In genomic region chr3:195907730-195908438, GRCh38 we compare ENCODE assay signal across 8 cellular contexts. TPM values are rescaled to one million over a fixed set of nuclear protein-coding genes. Genes with fewer than 3 reads are reported as not detected.
DNase-seq lines count a peak whose midpoint lies in the region; ATAC-seq and TF ChIP-seq lines count a peak whose summit lies in the region.

No MANE protein-coding gene starts in this region.

- ATAC-seq in GM21576 (IDR thresholded peaks at IDR 0.05; ENCODE audit: unreplicated experiment), result peak; percentile 26
- peak; percentile 7 for ATAC-seq in WTC11
- peak; percentile 2 for ATAC-seq in lung (ENCODE audit: insufficient read depth, low FRiP score)
- no peak for ATAC-seq in HG03280 (IDR thresholded peaks at IDR 0.05; ENCODE audit: unreplicated experiment)

- peak overlapping the region; percentile 30 to 89 for H3K27ac ChIP-seq in lung (ENCODE audit: low read depth in 1 of 2, low read length in 1 of 2)

- H3K4me3 Mint-ChIP-seq in Calu3 (ENCODE audit: low read depth, unreplicated experiment) (peak overlapping the region; percentile 82), WTC11 (peak overlapping the region; percentile 81)

- TF ChIP-seq CTCF in Calu3 (IDR thresholded peaks at IDR 0.05; ENCODE audit: unreplicated experiment), result no peak
- TF ChIP-seq CTCF in NB4 (IDR thresholded peaks at IDR 0.05; ENCODE audit: low read depth, low read length), result no peak
- TF ChIP-seq CTCF in WTC11 (IDR thresholded peaks at IDR 0.05), result no peak
- TF ChIP-seq CTCF in lung (IDR thresholded peaks at IDR 0.05; ENCODE audit: control extremely low read depth, extremely low read depth), result no peak

- CTCF ChIA-PET in Calu3 (lab: Charles Lee), result interaction anchor here (1.0 to 2.4 kb wide), 5 partner anchors 11 to 57 kb away, joined by 3 to 9 read pairs (median 7); no protein-coding TSS in a partner anchor
- CTCF ChIA-PET in WTC11 (lab: Charles Lee), result interaction anchor here (0.5 to 4.0 kb wide), 12 partner anchors 10 to 200 kb away, joined by 3 to 76 read pairs (median 4); no protein-coding TSS in a partner anchor

- H3K27me3 Mint-ChIP-seq in Calu3 (ENCODE audit: unreplicated experiment), result no peaks in the 10 kb centered on the region
- H3K27me3 Mint-ChIP-seq in WTC11 (ENCODE audit: low read depth), result peaks cover 9% of the 10 kb centered on the region; the same call in 1 of the 2 replicates

- H3K36me3 Mint-ChIP-seq in Calu3 (ENCODE audit: insufficient read depth, unreplicated experiment) (peaks cover 15% of the 10 kb centered on the region), WTC11 (no peaks in the 10 kb centered on the region)

- peak overlapping the region; percentile 66 for H3K4me3 ChIP-seq in NB4 (ENCODE audit: low read depth, low read length)
- peak overlapping the region; percentile 5 for H3K4me3 ChIP-seq in lung

- no TSS peak for BruUV-seq in Calu3 (replicated peaks; lab: Mats Ljungman, UMichigan)

- H3K4me1 Mint-ChIP-seq in Calu3 (ENCODE audit: low read depth, unreplicated experiment) (peaks cover 33% of the 10 kb centered on the region), WTC11 (peaks cover 37% of the 10 kb centered on the region)

- H3K9me3 Mint-ChIP-seq in Calu3 (ENCODE audit: low read depth, unreplicated experiment), result no peaks in the 10 kb centered on the region
- no peaks in the 10 kb centered on the region for H3K9me3 Mint-ChIP-seq in WTC11

- no peak for TF ChIP-seq POLR2A in NB4 (IDR thresholded peaks at IDR 0.05; ENCODE audit: extremely low read depth, insufficient read length)

- 4 to 5% methylated on average over 22 to 23 of the region's 23 CpGs for WGBS in lung, 2 donors

- H3K4me1 ChIP-seq in lung (ENCODE audit: control insufficient read depth in 2 of 2, insufficient read depth in 2 of 2, low read length in 2 of 2), result peaks cover 0 to 28% of the 10 kb centered on the region in 2 donors

- H3K27me3 ChIP-seq in lung (ENCODE audit: control insufficient read depth, insufficient read depth), result no peaks in the 10 kb centered on the region

- intact Hi-C loops in Calu3 (cut with micrococcal nuclease; ENCODE audit: unreplicated experiment), result no loop called here

- POLR2A ChIA-PET in WTC11 (lab: Charles Lee), result no interaction called here

- H3K9me3 ChIP-seq in lung (ENCODE audit: control insufficient read depth in 2 of 2, insufficient read depth in 1 of 2, low read length in 1 of 2), result no peaks in the 10 kb centered on the region

- no peaks in the 10 kb centered on the region for H3K36me3 ChIP-seq in lung (ENCODE audit: control insufficient read depth in 2 of 2, insufficient read depth in 2 of 2, low read length in 2 of 2)

- DNase-seq in Calu3 (peak; percentile 16), NB4 (ENCODE audit: low read depth) (peak; percentile 74), WTC11 (ENCODE audit: low spot score) (no peak), cerebellar nuclear complex (lab: John Stamatoyannopoulos, UW) (peak; percentile 1 to 12), lung (ENCODE audit: low spot score) (peak; percentile 56)
- DNase-seq in stimulated activated CD8-positive, alpha-beta memory T cell treated with anti-CD3 and anti-CD28 coated beads, Interleukin-7, amount 100 ng/mL, for 4 hours (ENCODE audit: low read depth in 2 of 2), result peak; percentile 39 to 55

- H3K27ac Mint-ChIP-seq in Calu3 (ENCODE audit: unreplicated experiment), result peak overlapping the region; percentile 38
- H3K27ac Mint-ChIP-seq in WTC11, result no peak overlapping the region

TF ChIP-seq in WTC11, 78 proteins besides CTCF, POLR2A, EP300 and RAD21:
- TF ChIP-seq USF1 (CRISPR knock-in tag; IDR thresholded peaks at IDR 0.05) (peak; percentile 78), ARID4B (CRISPR knock-in tag; IDR thresholded peaks at IDR 0.05; ENCODE audit: borderline replicate concordance) (0 out of 2 replicates have a peak, but pooled peaks have one; percentile 23), MAX (CRISPR knock-in tag; IDR thresholded peaks at IDR 0.05) (0 out of 2 replicates have a peak, but pooled peaks have one; percentile 28), SP1 (CRISPR knock-in tag; conservative IDR thresholded peaks at IDR 0.05) (0 out of 2 replicates have a peak, but pooled peaks have one; percentile 4), ZSCAN18 (CRISPR knock-in tag; IDR thresholded peaks at IDR 0.05) (no peak), E2F1 (CRISPR knock-in tag; IDR thresholded peaks at IDR 0.05) (no peak), GABPB1 (CRISPR knock-in tag; IDR thresholded peaks at IDR 0.05) (no peak), USF2 (CRISPR knock-in tag; IDR thresholded peaks at IDR 0.05) (peak; percentile 76)

RNA-seq across cellular contexts. Expression of gene TNK2, which starts 0.5 kb away (rescaled TPM):
- 50.4 and 53.0 TPM in 2 replicates for total RNA-seq in Calu3 (2022)
- 58.4 to 65.1 TPM (median 61.6 TPM) in 3 replicates for total RNA-seq in WTC11 (2021)
- total RNA-seq in lung, result 10 to 100 TPM; 15.0 to 63.5 TPM
- polyA plus RNA-seq in lung, result 10 to 100 TPM; 23.3 to 47.9 TPM
